ENCODE assay signal across 8 cellular contexts in genomic region chr16:71367243-71367976, GRCh38. TPM values are rescaled to one million over a fixed set of nuclear protein-coding genes. Genes with fewer than 3 reads are reported as not detected.
DNase-seq lines count a peak whose midpoint lies in the region; ATAC-seq and FAIRE-seq lines count a peak whose summit lies in the region.

No MANE protein-coding gene starts in this region.

- ATAC-seq in left lobe of liver, result peak; percentile 68
- ATAC-seq in GM21528 (IDR thresholded peaks at IDR 0.05; ENCODE audit: low FRiP score, unreplicated experiment), result no peak
- ATAC-seq in HG03457 (IDR thresholded peaks at IDR 0.05; ENCODE audit: unreplicated experiment), result no peak

- H3K9ac ChIP-seq in GM23248 (no peak overlapping the region), adipocyte (ENCODE audit: low read length) (no peak overlapping the region)

- no peaks in the 10 kb centered on the region for H3K36me3 ChIP-seq in GM23248 (ENCODE audit: low read depth)
- no peaks in the 10 kb centered on the region for H3K36me3 ChIP-seq in adipocyte (ENCODE audit: control insufficient read depth, insufficient read depth, low read length, severe bottlenecking)

- H2AFZ ChIP-seq in GM23248, result no peak overlapping the region

- H3K4me1 ChIP-seq in GM23248 (ENCODE audit: insufficient read depth), result no peaks in the 10 kb centered on the region
- peaks cover 23% of the 10 kb centered on the region for H3K4me1 ChIP-seq in adipocyte (ENCODE audit: control insufficient read depth, insufficient read depth, low read length)

- no peaks in the 10 kb centered on the region for H3F3A ChIP-seq in GM23248 (ENCODE audit: insufficient read depth)

- FAIRE-seq in urothelium cell line (lab: Jason Lieb, UNC), result peak; percentile 20

- H3K27me3 ChIP-seq in GM23248 (replicated peaks; ENCODE audit: insufficient read depth), result no peaks in the 10 kb centered on the region
- H3K27me3 ChIP-seq in adipocyte (replicated peaks; ENCODE audit: control insufficient read depth, insufficient read depth, low read length), result peaks cover 32% of the 10 kb centered on the region

- no peak overlapping the region for H3K27ac ChIP-seq in GM23248

- no peaks in the 10 kb centered on the region for H3K9me2 ChIP-seq in GM23248 (ENCODE audit: insufficient read depth)

- H3K4me3 ChIP-seq in GM23248, result no peak overlapping the region
- H3K4me3 ChIP-seq in adipocyte (ENCODE audit: low read length), result no peak overlapping the region

- no peaks in the 10 kb centered on the region for H3K9me3 ChIP-seq in GM23248 (ENCODE audit: low read depth)
- no peaks in the 10 kb centered on the region for H3K9me3 ChIP-seq in adipocyte (ENCODE audit: control insufficient read depth, low read length)

- 51 to 54% methylated on average over 12 of the region's 12 CpGs for WGBS in GM23248 (ENCODE audit: low coverage in 1 of 2, low lambda C conversion rate in 2 of 2, missing lambda C conversion rate in 2 of 2), 2 experiments

- in situ Hi-C loops in GM23248 (cut with MboI), result no loop called here

- H3K4me2 ChIP-seq in GM23248 (ENCODE audit: unreplicated experiment), result no peak overlapping the region

- no peaks in the 10 kb centered on the region for H4K20me1 ChIP-seq in GM23248 (ENCODE audit: insufficient read depth)

- no peaks in the 10 kb centered on the region for H3K79me2 ChIP-seq in GM23248 (ENCODE audit: insufficient read depth)

- peak; percentile 89 for DNase-seq in DMS 273 (lab: John Stamatoyannopoulos, UW; ENCODE audit: unreplicated experiment)
- peak; percentile 70 for DNase-seq in GM23248
- DNase-seq in NCI-H748 (lab: John Stamatoyannopoulos, UW; ENCODE audit: unreplicated experiment), result peak; percentile 80
- DNase-seq in adipocyte (ENCODE audit: low read depth), result peak; percentile 31
- no peak for DNase-seq in left lobe of liver (ENCODE audit: low spot score)
- DNase-seq in urothelium cell line (ENCODE audit: low spot score), result peak; percentile 73

RNA-seq across cellular contexts. Expression of gene CALB2, which starts 8.9 kb away (rescaled TPM):
- total RNA-seq in GM23248 (2014; rRNA removed; shearing (Covaris generic)), result 1.8 TPM in 1 of 2 replicates, not detected in the other
- polyA plus RNA-seq in GM23248 (2016; fragmentation: Nextera tagmentation; extraction: Ambion mirVana), result 0.99 and 1.2 TPM in 2 replicates
- total RNA-seq in left lobe of liver, result not detected
